In genomic region chr5:178205010-178205748, GRCh38 we compare ENCODE assay signal across 8 cellular contexts. TPM values are rescaled to one million over a fixed set of nuclear protein-coding genes. Genes with fewer than 3 reads are reported as not detected.
DNase-seq lines count a peak whose midpoint lies in the region; ATAC-seq and TF ChIP-seq lines count a peak whose summit lies in the region.

No MANE protein-coding gene starts in this region.

- H3K9me3 ChIP-seq in colonic mucosa (no peaks in the 10 kb centered on the region), left lung (no peaks in the 10 kb centered on the region)

- intact Hi-C loops in colonic mucosa (cut with DNase I): no loop called here
- intact Hi-C loops in left lung (cut with DNase I): no loop called here

- peak overlapping the region; percentile 95 for H3K27ac ChIP-seq in colonic mucosa
- H3K27ac ChIP-seq in left lung: peak overlapping the region; percentile 85 to 93

- H3K36me3 ChIP-seq in colonic mucosa (peaks cover 6% of the 10 kb centered on the region), left lung (peaks cover 0 to 43% of the 10 kb centered on the region in 2 donors)

- DNase-seq in NCI-H524 (lab: John Stamatoyannopoulos, UW) (peak; percentile 17 to 48), NCI-H524 treated with DMSO at 0.1 percent for 48 hours (lab: John Stamatoyannopoulos, UW) (no peak), NCI-H2029 (lab: John Stamatoyannopoulos, UW) (peak; percentile 63), colonic mucosa (peak; percentile 94), left lung (peak; percentile 88 to 96)
- DNase-seq in activated CD4-positive, alpha-beta T cell treated with anti-CD3 and anti-CD28 coated beads for 48 hours: peak; percentile 84
- DNase-seq in stimulated activated CD4-positive, alpha-beta T cell treated with anti-CD3 and anti-CD28 coated beads, Interleukin-2, amount 100 ng/mL, for 48 hours: peak; percentile 72

- no peaks in the 10 kb centered on the region for H3K27me3 ChIP-seq in colonic mucosa
- H3K27me3 ChIP-seq in left lung: no peaks in the 10 kb centered on the region

- H3K4me3 ChIP-seq in colonic mucosa (peak overlapping the region; percentile 90), left lung (peak overlapping the region; percentile 84 to 86)

- H3K4me1 ChIP-seq in colonic mucosa: peaks cover 22% of the 10 kb centered on the region
- peaks cover 24 to 54% of the 10 kb centered on the region in 2 donors for H3K4me1 ChIP-seq in left lung

- TF ChIP-seq CTCF in colonic mucosa (IDR thresholded peaks at IDR 0.05): no peak
- TF ChIP-seq CTCF in left lung (IDR thresholded peaks at IDR 0.05): no peak

- H3K9ac ChIP-seq in colonic mucosa (ENCODE audit: low read depth in 2 of 2, low read length in 2 of 2): peak overlapping the region; percentile 97 to 99

- peak; percentile 61 for ATAC-seq in HG02678 (IDR thresholded peaks at IDR 0.05; ENCODE audit: unreplicated experiment)
- ATAC-seq in left lung: peak; percentile 73

RNA-seq across cellular contexts. Expression of gene HNRNPAB, which starts 0.8 kb away (rescaled TPM):
- 100 to 1,000 TPM; 286 to 385 TPM for total RNA-seq in colonic mucosa
- total RNA-seq in left lung: 100 to 1,000 TPM; 126 to 178 TPM

RNA-seq across cellular contexts. Expression of gene GMCL2, which starts 18.0 kb away (rescaled TPM):
- total RNA-seq in colonic mucosa (not detected), left lung (not detected)

RNA-seq across cellular contexts. Expression of gene PHYKPL, which starts 27.4 kb away (rescaled TPM):
- total RNA-seq in colonic mucosa: 100 to 1,000 TPM; 101 to 159 TPM
- 10 to 100 TPM; 71.9 to 87.9 TPM for total RNA-seq in left lung

RNA-seq across cellular contexts. Expression of gene NHP2, which starts 51.5 kb away (rescaled TPM):
- total RNA-seq in colonic mucosa (100 to 1,000 TPM in 1 of 2 donors, 10 to 100 TPM in 1; 64.8 to 182 TPM), left lung (100 to 1,000 TPM in 1 of 2 donors, 10 to 100 TPM in 1; 65.0 to 105 TPM)
